8 cellular contexts compared by ENCODE assay signal in the genomic region with DNA sequence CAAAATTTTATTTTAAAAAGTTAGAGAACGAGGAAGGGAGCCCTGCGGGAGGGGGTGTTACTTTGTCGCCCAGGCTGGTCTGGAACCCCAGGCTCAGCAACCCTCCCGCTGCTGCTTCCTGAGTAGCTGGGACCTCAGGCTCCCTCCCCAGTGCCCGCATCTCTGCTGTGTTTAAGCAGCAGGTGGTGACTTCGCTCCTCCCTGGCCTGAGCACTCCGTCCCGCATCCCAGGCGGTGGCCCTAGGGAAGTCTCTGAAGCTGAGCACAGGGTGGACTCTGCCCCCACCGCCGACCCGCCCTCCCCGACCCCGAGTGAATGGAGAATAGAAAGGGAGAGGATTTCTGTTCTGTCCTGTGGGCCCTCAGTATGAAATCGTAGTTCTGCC. TPM values are rescaled to one million over a fixed set of nuclear protein-coding genes. Genes with fewer than 3 reads are reported as not detected.
DNase-seq lines count a peak whose midpoint lies in the region; ATAC-seq and TF ChIP-seq lines count a peak whose summit lies in the region.

No MANE protein-coding gene starts in this region.

- TF ChIP-seq POLR2A in testis (IDR thresholded peaks at IDR 0.05), result no peak

- peak overlapping the region; percentile 76 for H3K9ac ChIP-seq in Karpas-422 (ENCODE audit: low read length)

- WGBS in testis, 2 donors, result 0 to 2% methylated on average over 2 to 15 of the region's 15 CpGs

- H3K9me3 ChIP-seq in Karpas-422 (ENCODE audit: low read length) (peaks cover 4% of the 10 kb centered on the region), ascending aorta (no peaks in the 10 kb centered on the region), testis (no peaks in the 10 kb centered on the region)

- intact Hi-C loops in ascending aorta (cut with DNase I) (loop anchor here (1.0 to 2.0 kb wide), 5 partner anchors 30 to 90 kb away; a partner anchor contains a TSS), left colon (cut with DNase I, micrococcal nuclease) (no loop called here), testis (cut with DNase I; ENCODE audit: low total_unique reads) (no loop called here)

- peak overlapping the region; percentile 8; the same call in 1 of the 2 replicates for H3K27ac ChIP-seq in Karpas-422 (ENCODE audit: low read length)
- H3K27ac ChIP-seq in ascending aorta, result peak overlapping the region; percentile 81 to 85
- H3K27ac ChIP-seq in testis, result peak overlapping the region; percentile 50 to 61

- peak overlapping the region; percentile 82 for H2AFZ ChIP-seq in Karpas-422 (ENCODE audit: low read length)

- H3K4me1 ChIP-seq in Karpas-422 (ENCODE audit: low read length), result peaks cover 19% of the 10 kb centered on the region
- H3K4me1 ChIP-seq in ascending aorta, result peaks cover 0 to 8% of the 10 kb centered on the region in 2 donors
- H3K4me1 ChIP-seq in testis, result peaks cover 14% of the 10 kb centered on the region

- ATAC-seq in activated CD4-positive, CD25-positive, alpha-beta regulatory T cell treated with anti-CD3 and anti-CD28 coated beads, Interleukin-2, amount 50 U/mL, for 24 hours, result peak; percentile 22 to 23
- peak; percentile 73 for ATAC-seq in left colon

- TF ChIP-seq CTCF in ascending aorta (IDR thresholded peaks at IDR 0.05), result no peak
- TF ChIP-seq CTCF in testis (IDR thresholded peaks at IDR 0.05), result no peak

- no peak for DNase-seq in activated CD4-positive, CD25-positive, alpha-beta regulatory T cell (lab: John Stamatoyannopoulos, UW)
- peak; percentile 69 for DNase-seq in Karpas-422
- no peak for DNase-seq in ascending aorta (ENCODE audit: low spot score in 2 of 2)
- peak; percentile 79 to 80 for DNase-seq in left colon
- peak; percentile 21 for DNase-seq in testis
- DNase-seq in NCI-H1417 (lab: John Stamatoyannopoulos, UW), result no peak
- DNase-seq in DMS 273 (lab: John Stamatoyannopoulos, UW; ENCODE audit: unreplicated experiment), result no peak

- H3K4me3 ChIP-seq in Karpas-422 (ENCODE audit: low read length) (peak overlapping the region; percentile 70), ascending aorta (peak overlapping the region; percentile 45 to 75), testis (peak overlapping the region; percentile 64 to 66)

- 0 out of 2 replicates have a peak, but pooled peaks cover 3% of the 10 kb centered on the region for H4K20me1 ChIP-seq in Karpas-422 (ENCODE audit: insufficient read depth, low read depth, low read length)

- no peaks in the 10 kb centered on the region for H3K27me3 ChIP-seq in Karpas-422 (ENCODE audit: low read length)
- H3K27me3 ChIP-seq in ascending aorta, result no peaks in the 10 kb centered on the region
- H3K27me3 ChIP-seq in testis, result no peaks in the 10 kb centered on the region

- H3K36me3 ChIP-seq in Karpas-422 (ENCODE audit: insufficient read depth, low read length) (peaks cover 24% of the 10 kb centered on the region), ascending aorta (peaks cover 4 to 7% of the 10 kb centered on the region in 2 donors), testis (ENCODE audit: low read depth, missing control alignments) (no peaks in the 10 kb centered on the region)

- peak overlapping the region; percentile 72 for H3K4me2 ChIP-seq in Karpas-422 (ENCODE audit: low read depth, low read length, poor library complexity, severe bottlenecking)

- no peaks in the 10 kb centered on the region for H3K9me2 ChIP-seq in Karpas-422 (replicated peaks; ENCODE audit: insufficient read depth, low read length)

- H3K79me2 ChIP-seq in Karpas-422 (ENCODE audit: low read length), result peaks cover 34% of the 10 kb centered on the region

RNA-seq across cellular contexts. Expression of a gene that starts 30.5 kb away (rescaled TPM):
- total RNA-seq in Karpas-422 (2014; rRNA removed; shearing (Covaris generic); ENCODE audit: low replicate concordance), result 24.0 and 43.8 TPM in 2 replicates
- total RNA-seq in ascending aorta (13.2 TPM), left colon (10 to 100 TPM; 23.8 to 24.0 TPM), testis (10 to 100 TPM; 21.3 to 22.4 TPM)
- polyA plus RNA-seq in testis (ENCODE audit: insufficient read depth, low read depth, low replicate concordance), result 8.9 TPM

RNA-seq across cellular contexts. Expression of a gene that starts 37.5 kb away (rescaled TPM):
- 95.9 and 115 TPM in 2 replicates for total RNA-seq in Karpas-422 (2014; rRNA removed; shearing (Covaris generic); ENCODE audit: low replicate concordance)
- total RNA-seq in ascending aorta (29.1 TPM), left colon (10 to 100 TPM in 1 of 2 donors, 1 to 10 TPM in 1; 9.8 to 20.2 TPM), testis (10 to 100 TPM; 50.8 to 61.1 TPM)
- 28.6 TPM for polyA plus RNA-seq in testis (ENCODE audit: insufficient read depth, low read depth, low replicate concordance)

Comparison
In these comparisons a context has a peak if more than half of its experiments do, and no peak if none do; other contexts are left out.
1. DNase-seq: peak in Karpas-422 (single experiment), left colon (2 of 2) and testis (single experiment); none in activated CD4-positive, CD25-positive, alpha-beta regulatory T cell (0 of 4), ascending aorta (0 of 2), NCI-H1417 (0 of 3) and DMS 273 (single experiment).
2. H3K27ac ChIP-seq: peak in every context shown above with its lines; median percentile 83 in ascending aorta; 56 in testis; 8 in Karpas-422.
3. Peak in every context shown above with its lines, with median percentiles within 50 percentile points of each other: H3K4me3 ChIP-seq.